In the genomic region with DNA sequence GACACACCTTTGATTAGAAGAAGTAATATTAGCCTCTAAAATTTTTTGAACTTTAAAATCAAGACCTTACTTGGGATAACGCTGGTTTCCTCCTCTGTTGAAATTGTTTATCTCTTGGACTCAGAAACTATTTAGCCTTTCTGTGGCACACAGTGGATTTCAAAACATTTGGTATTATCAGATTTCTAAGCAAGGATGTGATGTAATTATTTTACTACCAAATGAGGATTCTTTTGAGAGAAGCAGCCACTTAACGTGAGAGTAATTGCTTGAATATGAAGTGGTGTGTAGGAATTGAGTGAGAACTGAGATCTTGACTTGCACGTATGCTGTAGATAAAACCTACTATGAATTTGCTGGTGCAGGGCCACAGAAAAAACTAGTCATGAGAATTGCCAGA, we compare ENCODE assay signal across 22 cellular contexts. TPM values are rescaled to one million over a fixed set of nuclear protein-coding genes. Genes with fewer than 3 reads are reported as not detected.
A peak's percentile ranks its signal among the peaks of the same experiment; 100 is the strongest.
DNase-seq lines count a peak whose midpoint lies in the region; ATAC-seq and TF ChIP-seq lines count a peak whose summit lies in the region.
"Had no signal": no experiment of that assay in that cellular context is flagged by ENCODE, and none has a peak within 500 bp of the region (broad histone marks: within the 10 kb centered on the region; RNA-seq: fewer than 3 reads in every experiment).

No MANE protein-coding gene starts in this region.

- peaks cover 0 to 22% (median 7%) of the 10 kb centered on the region in 9 donors for H3K4me1 ChIP-seq in heart right ventricle
- H3K4me1 ChIP-seq in esophagus muscularis mucosa, result peaks cover 11 to 77% (median 71%) of the 10 kb centered on the region in 4 donors
- peaks cover 10% of the 10 kb centered on the region for H3K4me1 ChIP-seq in upper lobe of right lung

- H3K27me3 Mint-ChIP-seq in natural killer cell treated with Interleukin-12 subunit alpha and Interleukin-12 subunit beta and Interleukin-15 and Interleukin-18, amount 100 ng/mL, for 72 hours, result peaks cover 41 to 71% of the 10 kb centered on the region in 2 donors

- H3K9me3 ChIP-seq in heart right ventricle (no peaks in the 10 kb centered on the region), esophagus muscularis mucosa (no peaks in the 10 kb centered on the region), upper lobe of right lung (no peaks in the 10 kb centered on the region)
- H3K9me3 ChIP-seq: ascending aorta, gastrocnemius medialis had no signal

- TF ChIP-seq CTCF in heart right ventricle (IDR thresholded peaks at IDR 0.05) (no peak), esophagus muscularis mucosa (IDR thresholded peaks at IDR 0.05) (no peak), upper lobe of right lung (IDR thresholded peaks at IDR 0.05) (no peak)

- intact Hi-C loops in Right ventricle myocardium inferior (cut with DNase I) (no loop called here), heart right ventricle (cut with DNase I) (no loop called here), esophagus muscularis mucosa (cut with DNase I) (no loop called here), upper lobe of right lung (cut with DNase I) (no loop called here)

- H3K36me3 ChIP-seq in heart right ventricle (no peaks in the 10 kb centered on the region), esophagus muscularis mucosa (no peaks in the 10 kb centered on the region), upper lobe of right lung (no peaks in the 10 kb centered on the region)
- H3K36me3 ChIP-seq: ascending aorta, gastrocnemius medialis had no signal

- H3K9me3 Mint-ChIP-seq in natural killer cell treated with Interleukin-12 subunit alpha and Interleukin-12 subunit beta and Interleukin-15 and Interleukin-18, amount 100 ng/mL, for 72 hours, result no peaks in the 10 kb centered on the region
- H3K9me3 Mint-ChIP-seq: CD8-positive, alpha-beta T cell; stimulated activated naive CD8-positive, alpha-beta T cell treated with anti-CD3 and anti-CD28 coated beads, Interleukin-15, Interleukin-2, amounts not matched to agents 100 ng/mL and 50 ng/mL, for 24 hours had no signal

- H3K4me3 ChIP-seq in heart right ventricle (no peak overlapping the region), esophagus muscularis mucosa (no peak overlapping the region), upper lobe of right lung (no peak overlapping the region)
- H3K4me3 ChIP-seq: ascending aorta, gastrocnemius medialis, GM12878, PC-9 had no signal

- ATAC-seq in Right ventricle myocardium inferior (peak; percentile 47), heart right ventricle (no peak), upper lobe of right lung (no peak), GM18519 (IDR thresholded peaks at IDR 0.05; ENCODE audit: low FRiP score, unreplicated experiment) (no peak), GM19397 (IDR thresholded peaks at IDR 0.05; ENCODE audit: unreplicated experiment) (no peak)
- ATAC-seq in natural killer cell treated with Interleukin-12 subunit alpha and Interleukin-12 subunit beta and Interleukin-15 and Interleukin-18, amount 100 ng/mL, for 72 hours, result no peak
- ATAC-seq: CD8-positive, alpha-beta T cell; GM12878 had no signal

- no peak for TF ChIP-seq EP300 in esophagus muscularis mucosa (IDR thresholded peaks at IDR 0.05)

- H3K27ac Mint-ChIP-seq in natural killer cell treated with Interleukin-12 subunit alpha and Interleukin-12 subunit beta and Interleukin-15 and Interleukin-18, amount 100 ng/mL, for 72 hours, result peak overlapping the region in 1 of 2 donors; percentile 8
- H3K27ac Mint-ChIP-seq: CD8-positive, alpha-beta T cell; stimulated activated naive CD8-positive, alpha-beta T cell treated with anti-CD3 and anti-CD28 coated beads, Interleukin-15, Interleukin-2, amounts not matched to agents 100 ng/mL and 50 ng/mL, for 24 hours had no signal

- WGBS in heart right ventricle, 2 donors, result 73 to 74% methylated on average over 3 of the region's 3 CpGs
- WGBS in esophagus muscularis mucosa, result 46% methylated on average over 3 of the region's 3 CpGs

- H3K27me3 ChIP-seq in heart right ventricle (peaks cover 0 to 3% (median 0%) of the 10 kb centered on the region in 7 donors), esophagus muscularis mucosa (no peaks in the 10 kb centered on the region), upper lobe of right lung (no peaks in the 10 kb centered on the region)
- H3K27me3 ChIP-seq: ascending aorta, gastrocnemius medialis had no signal

- no peaks in the 10 kb centered on the region for H3K36me3 Mint-ChIP-seq in natural killer cell treated with Interleukin-12 subunit alpha and Interleukin-12 subunit beta and Interleukin-15 and Interleukin-18, amount 100 ng/mL, for 72 hours
- H3K36me3 Mint-ChIP-seq: CD8-positive, alpha-beta T cell had no signal

- peaks cover 21 to 23% of the 10 kb centered on the region in 2 donors for H3K4me1 Mint-ChIP-seq in natural killer cell treated with Interleukin-12 subunit alpha and Interleukin-12 subunit beta and Interleukin-15 and Interleukin-18, amount 100 ng/mL, for 72 hours (ENCODE audit: low read depth in 2 of 2)

- H3K27ac ChIP-seq in heart right ventricle, result no peak overlapping the region
- H3K27ac ChIP-seq in esophagus muscularis mucosa (replicated peaks in 1 of 4), result peak overlapping the region; percentile 79 to 84 (median 81)
- peak overlapping the region; percentile 58 for H3K27ac ChIP-seq in upper lobe of right lung
- H3K27ac ChIP-seq: 22Rv1, gastrocnemius medialis, parathyroid adenoma, PC-9 had no signal

- DNase-seq in Right ventricle myocardium inferior (ENCODE audit: missing footprints) (no peak), heart right ventricle (no peak), esophagus muscularis mucosa (ENCODE audit: extremely low spot score) (no peak), upper lobe of right lung (no peak)
- DNase-seq in natural killer cell treated with Interleukin-12 subunit alpha and Interleukin-12 subunit beta and Interleukin-15 and Interleukin-18, amount 100 ng/mL, for 72 hours (ENCODE audit: low spot score), result no peak
- no peak for DNase-seq in activated CD4-positive, alpha-beta T cell treated with anti-CD3 and anti-CD28 coated beads for 1 hour
- DNase-seq: activated CD8-positive, alpha-beta memory T cell treated with anti-CD3 and anti-CD28 coated beads for 24 hours; activated effector memory CD4-positive, alpha-beta T cell treated with anti-CD3 and anti-CD28 coated beads, Interleukin-2, amount 50 U/mL, for 16 hours; CD8-positive, alpha-beta T cell; gastrocnemius medialis; mesendoderm; NCI-H1694 treated with DMSO at 0.1 percent for 48 hours; NCI-H510A treated with DMSO at 0.1 percent for 48 hours; PC-9; stimulated activated CD4-positive, alpha-beta T cell treated with anti-CD3 and anti-CD28 coated beads, Interleukin-12 subunit alpha, Interleukin-12 subunit beta, amount 100 ng/mL, for 4 hours had no signal

- no peak for TF ChIP-seq POLR2A in esophagus muscularis mucosa (IDR thresholded peaks at IDR 0.05; ENCODE audit: low read depth)

- H3K4me3 Mint-ChIP-seq in natural killer cell treated with Interleukin-12 subunit alpha and Interleukin-12 subunit beta and Interleukin-15 and Interleukin-18, amount 100 ng/mL, for 72 hours, result peak overlapping the region; percentile 34
- H3K4me3 Mint-ChIP-seq: CD8-positive, alpha-beta T cell; stimulated activated naive CD8-positive, alpha-beta T cell treated with anti-CD3 and anti-CD28 coated beads, Interleukin-15, Interleukin-2, amounts not matched to agents 100 ng/mL and 50 ng/mL, for 24 hours had no signal

RNA-seq across cellular contexts. Expression of gene AKAP12, which starts 53.2 kb away (rescaled TPM):
- total RNA-seq in Right ventricle myocardium inferior (18.1 TPM), heart right ventricle (10 to 100 TPM in 9 of 10 donors, 1 to 10 TPM in 1; 9.9 to 43.3 (median 13.2) TPM), esophagus muscularis mucosa (100 to 1,000 TPM; 108 to 215 (median 187) TPM), upper lobe of right lung (40.8 TPM)
- polyA plus RNA-seq in heart right ventricle, result 1 to 10 TPM; 5.7 to 6.0 TPM
- total RNA-seq in natural killer cell treated with Interleukin-12 subunit alpha and Interleukin-12 subunit beta and Interleukin-15 and Interleukin-18, amount 100 ng/mL, for 72 hours, result 1 to 10 TPM in 1 of 2 donors, not detected in 1; 4.7 TPM

Comparison
In these comparisons a context has a peak if more than half of its experiments do, and no peak if none do; other contexts are left out.
1. H3K27ac ChIP-seq: peak in esophagus muscularis mucosa (4 of 4) and upper lobe of right lung (single experiment); none in heart right ventricle (0 of 10).